In genomic region chr5:177528631-177529030, GRCh38 we compare ENCODE assay signal across 16 cellular contexts.
"Had no signal": no experiment of that assay in that cellular context is flagged by ENCODE, and none has a peak within 500 bp of the region (broad histone marks: within the 10 kb centered on the region; RNA-seq: fewer than 3 reads in every experiment).

No MANE protein-coding gene starts in this region.

- H3K27me3 ChIP-seq: esophagus squamous epithelium, gastroesophageal sphincter, transverse colon had no signal

- H3K9ac ChIP-seq: parathyroid adenoma had no signal

- H3K9me3 ChIP-seq: esophagus squamous epithelium, gastroesophageal sphincter, lower lobe of right lung, thoracic aorta, transverse colon had no signal

- ATAC-seq: gastroesophageal sphincter; left lobe of liver; lower lobe of right lung; natural killer cell; stimulated activated naive B cell treated with anti-CD40 and anti-IgM and Interleukin-4, amounts not matched to agents 10 μg/mL and 1 μg/mL and 100 μg/mL, for 72 hours; stimulated activated naive CD8-positive, alpha-beta T cell treated with anti-CD3 and anti-CD28 coated beads, Interleukin-15, amount 100 ng/mL, for 72 hours had no signal

- H3K27ac ChIP-seq: gastroesophageal sphincter, lower lobe of right lung, parathyroid adenoma, thoracic aorta, transverse colon had no signal

- H3K4me3 ChIP-seq: esophagus squamous epithelium, gastroesophageal sphincter, lower lobe of right lung, thoracic aorta, transverse colon had no signal

- H2AFZ ChIP-seq: parathyroid adenoma had no signal

- DNase-seq: cerebellar nuclear complex; esophagus squamous epithelium; foreskin fibroblast; glutamatergic neuron; lower lobe of right lung; natural killer cell; stimulated activated CD4-positive, alpha-beta T cell treated with anti-CD3 and anti-CD28 coated beads, Interleukin-2, amount 100 ng/mL, for 24 hours; stimulated activated CD4-positive, alpha-beta T cell treated with anti-CD3 and anti-CD28 coated beads, Interleukin-4, amount 100 ng/mL, for 4 hours; stimulated activated naive B cell treated with anti-CD40 and anti-IgM and Interleukin-4, amounts not matched to agents 10 μg/mL and 1 μg/mL and 100 μg/mL, for 72 hours; stimulated activated naive CD8-positive, alpha-beta T cell treated with anti-CD3 and anti-CD28 coated beads, Interleukin-15, amount 100 ng/mL, for 72 hours; transverse colon had no signal

- FAIRE-seq: colon had no signal

- H3K4me1 ChIP-seq: parathyroid adenoma, transverse colon had no signal
